13 cellular contexts compared by ENCODE assay signal in genomic region chr12:26135010-26135420, GRCh38. TPM values are rescaled to one million over a fixed set of nuclear protein-coding genes. Genes with fewer than 3 reads are reported as not detected.
DNase-seq lines count a peak whose midpoint lies in the region; ATAC-seq and TF ChIP-seq lines count a peak whose summit lies in the region.
"Had no signal": no experiment of that assay in that cellular context is flagged by ENCODE, and none has a peak within 500 bp of the region (broad histone marks: within the 10 kb centered on the region; RNA-seq: fewer than 3 reads in every experiment).

No MANE protein-coding gene starts in this region.

- no peaks in the 10 kb centered on the region for H3K9me3 ChIP-seq in osteoblast (ENCODE audit: low read depth, low read length)

- H3K9ac ChIP-seq in rectal smooth muscle tissue (ENCODE audit: low read length) = peak overlapping the region; percentile 17

- TF ChIP-seq CTCF in epithelial cell of proximal tubule (conservative IDR thresholded peaks at IDR 0.05; ENCODE audit: low read depth, low read length) (no peak), osteoblast (IDR thresholded peaks at IDR 0.05; ENCODE audit: extremely low read depth, low read depth, low read length) (no peak)

- H3K27me3 ChIP-seq in rectal smooth muscle tissue (ENCODE audit: control insufficient read depth, insufficient read depth, low read length) (no peaks in the 10 kb centered on the region), osteoblast (ENCODE audit: insufficient read depth, low read length) (peaks cover 17% of the 10 kb centered on the region)

- H3K4me3 ChIP-seq in epithelial cell of proximal tubule (ENCODE audit: low read depth, low read length) (no peak overlapping the region), rectal smooth muscle tissue (ENCODE audit: low read length) (peak overlapping the region; percentile 19), osteoblast (ENCODE audit: insufficient read depth, low read length) (no peak overlapping the region)
- H3K4me3 ChIP-seq: skin epidermis had no signal

- H3K27me3 Mint-ChIP-seq in naive thymus-derived CD8-positive, alpha-beta T cell = peaks cover 17 to 43% (median 29%) of the 10 kb centered on the region in 5 donors

- no peaks in the 10 kb centered on the region for H3K79me2 ChIP-seq in osteoblast (ENCODE audit: insufficient read depth, low read length)

- no peak overlapping the region for H3K27ac Mint-ChIP-seq in naive thymus-derived CD8-positive, alpha-beta T cell
- H3K27ac Mint-ChIP-seq: activated T-helper 2 cell treated with anti-CD3 and anti-CD28 coated beads, Interferon-gamma antibody, Interleukin-2, Interleukin-4, amounts not matched to agents 10 μg/mL and 5 μg/mL and 100 μg/mL, durations not matched to agents 14 hours and 24 hours and 36 hours; H9 had no signal

- H3K4me1 ChIP-seq in rectal smooth muscle tissue (ENCODE audit: control insufficient read depth, insufficient read depth, low read length) (peaks cover 3% of the 10 kb centered on the region), osteoblast (ENCODE audit: insufficient read depth, low read length) (no peaks in the 10 kb centered on the region)

- no peaks in the 10 kb centered on the region for H3K36me3 Mint-ChIP-seq in naive thymus-derived CD8-positive, alpha-beta T cell

- no peak for ATAC-seq in naive thymus-derived CD8-positive, alpha-beta T cell

- in situ Hi-C loops in G401 (cut with HindIII; ENCODE audit: low sequenced_read_pairs) = no loop called here

- no peaks in the 10 kb centered on the region for H3K36me3 ChIP-seq in rectal smooth muscle tissue (ENCODE audit: control insufficient read depth, insufficient read depth, low read length)
- no peaks in the 10 kb centered on the region for H3K36me3 ChIP-seq in osteoblast (ENCODE audit: insufficient read depth, low read length)

- H3K27ac ChIP-seq in rectal smooth muscle tissue (ENCODE audit: low read depth, low read length) = no peak overlapping the region
- H3K27ac ChIP-seq in osteoblast (ENCODE audit: low read depth, low read length) = no peak overlapping the region
- H3K27ac ChIP-seq: skin epidermis had no signal

- no peak overlapping the region for H3K4me2 ChIP-seq in osteoblast (ENCODE audit: insufficient read depth, low read length)

- H3K9me3 Mint-ChIP-seq in naive thymus-derived CD8-positive, alpha-beta T cell = no peaks in the 10 kb centered on the region
- H3K9me3 Mint-ChIP-seq: activated T-helper 2 cell treated with anti-CD3 and anti-CD28 coated beads, Interferon-gamma antibody, Interleukin-2, Interleukin-4, amounts not matched to agents 10 μg/mL and 5 μg/mL and 100 μg/mL, durations not matched to agents 14 hours and 24 hours and 36 hours; H9 had no signal

- POLR2A ChIA-PET in naive thymus-derived CD8-positive, alpha-beta T cell (lab: Charles Lee) = no interaction called here

- no peak overlapping the region for H3K4me3 Mint-ChIP-seq in naive thymus-derived CD8-positive, alpha-beta T cell
- H3K4me3 Mint-ChIP-seq: H9 had no signal

- H3K4me1 Mint-ChIP-seq in naive thymus-derived CD8-positive, alpha-beta T cell = peaks cover 0 to 4% (median 0%) of the 10 kb centered on the region in 4 donors

- no peaks in the 10 kb centered on the region for H4K20me1 ChIP-seq in osteoblast (ENCODE audit: insufficient read depth, low read length)

- no peak overlapping the region for H2AFZ ChIP-seq in osteoblast (ENCODE audit: low read length)

- DNase-seq in G401 (ENCODE audit: low spot score) = peak; percentile 43
- DNase-seq in NCI-H2196 (lab: John Stamatoyannopoulos, UW; ENCODE audit: unreplicated experiment) = peak; percentile 85
- DNase-seq in epithelial cell of proximal tubule (ENCODE audit: low read depth) = peak; percentile 98
- DNase-seq in NK-92 treated with Interleukin-12 subunit alpha and Interleukin-12 subunit beta, amount 100 ng/mL, for 24 hours (lab: John Stamatoyannopoulos, UW) = no peak
- no peak for DNase-seq in activated effector memory CD4-positive, alpha-beta T cell treated with anti-CD3 and anti-CD28 coated beads, Interleukin-2, amount 50 U/mL, for 16 hours
- no peak for DNase-seq in osteoblast (ENCODE audit: insufficient read length, low spot score, missing footprints)
- no peak for DNase-seq in naive thymus-derived CD8-positive, alpha-beta T cell
- DNase-seq: H9; NCI-H82; stimulated activated naive CD4-positive, alpha-beta T cell treated with Interleukin-2 at 50 U/mL for 16 hours had no signal

RNA-seq across cellular contexts. Expression of gene BHLHE41, which starts 10.2 kb away (rescaled TPM):
- 1.4 and 2.8 TPM in 2 replicates for total RNA-seq in G401 (2014; rRNA removed; shearing (Covaris generic))
- total RNA-seq in epithelial cell of proximal tubule (1.3 and 5.2 TPM in 2 replicates), osteoblast (4.3 and 4.7 TPM in 2 replicates)
- total RNA-seq in naive thymus-derived CD8-positive, alpha-beta T cell = under 1 TPM; 0.08 to 0.44 TPM
- under 1 TPM in 1 of 3 donors, not detected in 2; 0.41 TPM for polyA plus RNA-seq in naive thymus-derived CD8-positive, alpha-beta T cell
- total RNA-seq: activated T-helper 2 cell treated with anti-CD3 and anti-CD28 coated beads, Interferon-gamma antibody, Interleukin-2, Interleukin-4, amounts not matched to agents 10 μg/mL and 5 μg/mL and 100 μg/mL, durations not matched to agents 14 hours and 24 hours and 36 hours had no signal

Comparison
In these comparisons a context has a peak if more than half of its experiments do, and no peak if none do; other contexts are left out.
1. DNase-seq: peak in G401 (single experiment), NCI-H2196 (single experiment) and epithelial cell of proximal tubule (single experiment); none in NK-92 treated with Interleukin-12 subunit alpha and Interleukin-12 subunit beta, amount 100 ng/mL, for 24 hours (single experiment), activated effector memory CD4-positive, alpha-beta T cell treated with anti-CD3 and anti-CD28 coated beads, Interleukin-2, amount 50 U/mL, for 16 hours (single experiment), osteoblast (single experiment) and naive thymus-derived CD8-positive, alpha-beta T cell (0 of 10).